Comparison of ENCODE assay signal across 11 cellular contexts in the genomic region with DNA sequence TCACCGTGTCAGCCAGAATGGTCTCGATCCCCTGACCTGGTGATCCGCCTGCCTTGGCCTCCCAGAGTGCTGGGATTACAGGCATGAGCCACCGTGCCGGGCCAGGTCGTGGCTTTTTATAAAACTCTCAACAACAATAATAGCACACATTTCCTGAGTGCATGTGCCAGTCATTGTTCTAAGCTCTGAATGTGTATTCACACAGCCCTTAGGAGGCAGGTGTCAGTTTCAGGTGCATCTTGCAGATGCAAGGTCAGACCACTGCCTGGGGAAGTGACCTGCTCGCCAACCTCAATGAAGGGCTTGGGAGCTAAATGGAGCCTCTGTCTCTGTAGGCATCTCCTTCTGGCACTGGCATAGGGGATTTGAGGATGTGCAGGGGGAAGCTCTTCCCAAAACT.
DNase-seq lines count a peak whose midpoint lies in the region; ATAC-seq and TF ChIP-seq lines count a peak whose summit lies in the region.
"Had no signal": no experiment of that assay in that cellular context is flagged by ENCODE, and none has a peak within 500 bp of the region (broad histone marks: within the 10 kb centered on the region; RNA-seq: fewer than 3 reads in every experiment).

No MANE protein-coding gene starts in this region.

- DNase-seq in NCI-H2029 (lab: John Stamatoyannopoulos, UW): peak; percentile 15
- DNase-seq in NCI-H2029 treated with DMSO at 0.1 percent for 48 hours (lab: John Stamatoyannopoulos, UW): no peak
- DNase-seq in SIG-M5 (lab: John Stamatoyannopoulos, UW): no peak
- no peak for DNase-seq in DMS114 treated with DMSO at 0.1 percent for 48 hours (lab: John Stamatoyannopoulos, UW; ENCODE audit: unreplicated experiment)
- no peak for DNase-seq in head of caudate nucleus
- DNase-seq: Kasumi-1, left colon, WERI-Rb-1 had no signal

- peak overlapping the region in 2 of 3 experiments; percentile 32 to 61 for H3K27ac Mint-ChIP-seq in nephron

- no peaks in the 10 kb centered on the region for H3K36me3 Mint-ChIP-seq in nephron (ENCODE audit: low read depth)

- TF ChIP-seq CTCF in nephron (IDR thresholded peaks at IDR 0.05; ENCODE audit: unreplicated experiment in 3 of 3): no peak

- intact Hi-C loops in head of caudate nucleus (cut with DNase I): no loop called here

- H3K9me3 Mint-ChIP-seq in nephron: no peaks in the 10 kb centered on the region

- peaks cover 51% of the 10 kb centered on the region for H3K4me1 Mint-ChIP-seq in nephron

- peak; percentile 91 for ATAC-seq in GM21576 (IDR thresholded peaks at IDR 0.05; ENCODE audit: unreplicated experiment)
- peak; percentile 74 for ATAC-seq in HG03378 (IDR thresholded peaks at IDR 0.05; ENCODE audit: unreplicated experiment)
- ATAC-seq: left colon had no signal

- no peak overlapping the region for H3K4me3 Mint-ChIP-seq in nephron

- peaks cover 28% of the 10 kb centered on the region for H3K27me3 Mint-ChIP-seq in nephron (ENCODE audit: low read depth)
